1 cellular context compared by ENCODE assay signal in the genomic region with DNA sequence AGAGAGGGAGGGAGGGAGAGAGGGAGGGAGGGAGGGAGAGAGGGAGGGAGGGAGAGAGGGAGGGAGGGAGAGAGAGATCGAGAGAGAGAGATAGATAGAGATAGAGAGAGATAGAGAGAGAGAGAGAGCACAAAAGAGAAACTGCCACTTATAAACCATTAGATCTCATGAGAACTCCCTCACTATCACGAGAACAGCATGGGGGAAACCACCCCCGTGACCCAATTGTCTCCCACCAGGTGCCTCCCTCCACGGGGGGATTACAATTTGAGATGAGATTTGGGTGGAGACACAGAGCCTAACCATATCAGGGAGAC.
TF ChIP-seq lines count a peak whose summit lies in the region.

No MANE protein-coding gene starts in this region.

TF ChIP-seq in HepG2, 621 proteins besides CTCF, POLR2A, EP300 and RAD21:
- 0 out of 2 replicates have a peak, but pooled peaks have one; percentile 75 for TF ChIP-seq PCBP1 (IDR thresholded peaks at IDR 0.05; ENCODE audit: borderline replicate concordance, low read depth, low read length)
- 0 out of 2 replicates have a peak, but pooled peaks have one; percentile 44 for TF ChIP-seq KAT7 (CRISPR knock-in tag; IDR thresholded peaks at IDR 0.05; ENCODE audit: borderline replicate concordance)
- 0 out of 2 replicates have a peak, but pooled peaks have one; percentile 14 for TF ChIP-seq E2F2 (CRISPR knock-in tag; IDR thresholded peaks at IDR 0.05; ENCODE audit: borderline replicate concordance)
- peak; percentile 95 for TF ChIP-seq HNRNPK (IDR thresholded peaks at IDR 0.05; ENCODE audit: low read depth, low read length, poor library complexity, severe bottlenecking)
- TF ChIP-seq ZNF775 (CRISPR knock-in tag; IDR thresholded peaks at IDR 0.05; ENCODE audit: borderline replicate concordance) = 0 out of 2 replicates have a peak, but pooled peaks have one; percentile 49
- 0 out of 2 replicates have a peak, but pooled peaks have one; percentile 8 for TF ChIP-seq ZSCAN29 (CRISPR knock-in tag; conservative IDR thresholded peaks at IDR 0.05)
- TF ChIP-seq ZNF142 (CRISPR knock-in tag; IDR thresholded peaks at IDR 0.05) = 0 out of 2 replicates have a peak, but pooled peaks have one; percentile 3
- TF ChIP-seq CHD2 (IDR thresholded peaks at IDR 0.05; ENCODE audit: low read depth, low read length) = peak; percentile 69
- TF ChIP-seq GABPB1 (CRISPR knock-in tag; IDR thresholded peaks at IDR 0.05) = 0 out of 2 replicates have a peak, but pooled peaks have one; percentile 4
